ENCODE assay signal across 30 cellular contexts in genomic region chr4:22645481-22646182, GRCh38. TPM values are rescaled to one million over a fixed set of nuclear protein-coding genes. Genes with fewer than 3 reads are reported as not detected.
"Had no signal": no experiment of that assay in that cellular context is flagged by ENCODE, and none has a peak within 500 bp of the region (broad histone marks: within the 10 kb centered on the region; RNA-seq: fewer than 3 reads in every experiment).

No MANE protein-coding gene starts in this region.

- H3K27ac ChIP-seq: ascending aorta, cardiac muscle cell, VCaP had no signal

- H3K4me3 ChIP-seq: ascending aorta, cardiac muscle cell had no signal

- ATAC-seq: activated CD4-positive, alpha-beta T cell treated with anti-CD3 and anti-CD28 coated beads for 36 hours; activated CD4-positive, CD25-positive, alpha-beta regulatory T cell treated with anti-CD3 and anti-CD28 coated beads, Interleukin-2, amount 50 U/mL, for 24 hours; activated CD8-positive, alpha-beta memory T cell treated with anti-CD3 and anti-CD28 coated beads, Interleukin-2, amount 10 ng/mL, durations not matched to agents 7 days and 5 days; activated CD8-positive, alpha-beta T cell treated with anti-CD3 and anti-CD28 coated beads, Interleukin-2, amount 10 ng/mL, durations not matched to agents 7 days and 5 days; activated naive CD8-positive, alpha-beta T cell treated with anti-CD3 and anti-CD28 coated beads, Interleukin-2, amount 50 U/mL, for 24 hours had no signal

- H3K4me1 ChIP-seq: ascending aorta had no signal

- DNase-seq: activated B cell treated with CpG ODN at 0.5 μM for 24 hours; activated CD4-positive, alpha-beta memory T cell treated with anti-CD3 and anti-CD28 coated beads, Interleukin-2, amount 10 ng/mL, durations not matched to agents 7 days and 5 days; activated CD4-positive, alpha-beta T cell treated with anti-CD3 and anti-CD28 coated beads for 1 hour; activated CD4-positive, alpha-beta T cell treated with anti-CD3 and anti-CD28 coated beads for 36 hours; activated CD4-positive, alpha-beta T cell treated with anti-CD3 and anti-CD28 coated beads for 48 hours; activated CD4-positive, alpha-beta T cell treated with anti-CD3 and anti-CD28 coated beads, Interleukin-2, amount 10 ng/mL, durations not matched to agents 7 days and 5 days; activated CD4-positive, alpha-beta T cell treated with anti-CD3 and anti-CD28 coated beads, Interleukin-2, amount 50 U/mL, for 48 hours; activated CD8-positive, alpha-beta memory T cell treated with anti-CD3 and anti-CD28 coated beads for 24 hours; activated CD8-positive, alpha-beta memory T cell treated with anti-CD3 and anti-CD28 coated beads, Interleukin-2, amount 10 ng/mL, durations not matched to agents 7 days and 5 days; activated CD8-positive, alpha-beta memory T cell treated with anti-CD3 and anti-CD28 coated beads, Interleukin-2, amount 50 U/mL, for 48 hours; activated CD8-positive, alpha-beta T cell treated with anti-CD3 and anti-CD28 coated beads, Interleukin-2, amount 10 ng/mL, durations not matched to agents 7 days and 5 days; activated effector memory CD4-positive, alpha-beta T cell treated with Interleukin-2 at 50 U/mL for 16 hours; activated gamma-delta T cell; activated naive CD4-positive, alpha-beta T cell treated with anti-CD3 and anti-CD28 coated beads, Interleukin-2, amount 10 ng/mL, durations not matched to agents 7 days and 5 days; activated naive CD4-positive, alpha-beta T cell treated with Interleukin-2 at 50 U/mL for 16 hours; activated naive CD8-positive, alpha-beta T cell treated with anti-CD3 and anti-CD28 coated beads, Interleukin-2, amount 10 ng/mL, durations not matched to agents 7 days and 5 days; activated naive CD8-positive, alpha-beta T cell treated with anti-CD3 and anti-CD28 coated beads, Interleukin-2, amount 50 U/mL, for 24 hours; activated T-cell treated with anti-CD3 and anti-CD28 coated beads, Interleukin-2, amount 50 U/mL, for 24 hours; activated T-cell treated with anti-CD3 and anti-CD28 coated beads, Interleukin-2, amount 50 U/mL, for 48 hours; amygdala; anterior cingulate cortex; caudate nucleus; cerebellar nuclear complex; T-helper 1 cell; T-helper 2 cell; T-helper 9 cell had no signal

- H3K36me3 ChIP-seq: ascending aorta, cardiac muscle cell had no signal

- H3K27me3 ChIP-seq: ascending aorta, cardiac muscle cell had no signal

RNA-seq across cellular contexts. Expression of gene GBA3, which starts 47.1 kb away (rescaled TPM):
- total RNA-seq: activated B cell treated with CpG ODN at 0.5 μM for 24 hours; activated CD4-positive, alpha-beta memory T cell treated with anti-CD3 and anti-CD28 coated beads, Interleukin-2, amount 10 ng/mL, durations not matched to agents 7 days and 5 days; activated CD4-positive, alpha-beta T cell treated with anti-CD3 and anti-CD28 coated beads for 36 hours; activated CD4-positive, alpha-beta T cell treated with anti-CD3 and anti-CD28 coated beads, Interleukin-2, amount 10 ng/mL, durations not matched to agents 7 days and 5 days; activated CD8-positive, alpha-beta memory T cell treated with anti-CD3 and anti-CD28 coated beads, Interleukin-2, amount 10 ng/mL, durations not matched to agents 7 days and 5 days; activated CD8-positive, alpha-beta T cell treated with anti-CD3 and anti-CD28 coated beads, Interleukin-2, amount 10 ng/mL, durations not matched to agents 7 days and 5 days; activated naive CD8-positive, alpha-beta T cell treated with anti-CD3 and anti-CD28 coated beads, Interleukin-2, amount 10 ng/mL, durations not matched to agents 7 days and 5 days; ascending aorta; cardiac muscle cell had no signal
